27 cellular contexts compared by ENCODE assay signal in genomic region chr13:92538164-92538563, GRCh38.
"Had no signal": no experiment of that assay in that cellular context is flagged by ENCODE, and none has a peak within 500 bp of the region (broad histone marks: within the 10 kb centered on the region; RNA-seq: fewer than 3 reads in every experiment).

No MANE protein-coding gene starts in this region.

- H3K4me2 ChIP-seq: neural progenitor cell had no signal

- H2AFZ ChIP-seq: neural progenitor cell, parathyroid adenoma had no signal

- H3K79me2 ChIP-seq: parathyroid adenoma had no signal

- H3K27ac ChIP-seq: neural progenitor cell, ovary, parathyroid adenoma, psoas muscle, right lobe of liver, sigmoid colon, stomach, thoracic aorta, thyroid gland, tibial nerve, upper lobe of left lung, vagina had no signal

- ATAC-seq: psoas muscle; right cardiac atrium; right lobe of liver; stimulated activated effector memory CD8-positive, alpha-beta T cell treated with anti-CD3 and anti-CD28 coated beads, Interleukin-12 subunit alpha, Interleukin-12 subunit beta, amount 100 ng/mL, for 72 hours; stimulated activated naive B cell treated with anti-CD40 and anti-IgM and Interleukin-4, amounts not matched to agents 10 μg/mL and 1 μg/mL and 100 μg/mL, for 72 hours had no signal

- H3K4me1 Mint-ChIP-seq: nephron; neural progenitor cell; stimulated activated effector memory CD8-positive, alpha-beta T cell treated with anti-CD3 and anti-CD28 coated beads, Interleukin-12 subunit alpha, Interleukin-12 subunit beta, amount 100 ng/mL, for 72 hours; stimulated activated naive B cell treated with anti-CD40 and anti-IgM and Interleukin-4, amounts not matched to agents 10 μg/mL and 1 μg/mL and 100 μg/mL, for 72 hours had no signal

- DNase-seq: occipital lobe; ovary; posterior cingulate gyrus; psoas muscle; right cardiac atrium; right lobe of liver; sigmoid colon; small intestine; stimulated activated CD4-positive, alpha-beta T cell treated with anti-CD3 and anti-CD28 coated beads, Interleukin-15, amount 100 ng/mL, for 24 hours; stimulated activated CD4-positive, alpha-beta T cell treated with anti-CD3 and anti-CD28 coated beads, Interleukin-2, amount 100 ng/mL, for 24 hours; stimulated activated CD4-positive, alpha-beta T cell treated with anti-CD3 and anti-CD28 coated beads, Interleukin-2, amount 100 ng/mL, for 48 hours; stimulated activated CD4-positive, alpha-beta T cell treated with anti-CD3 and anti-CD28 coated beads, Interleukin-4, amount 100 ng/mL, for 24 hours; stimulated activated naive B cell treated with anti-CD40 and anti-IgM and Interleukin-4, amounts not matched to agents 10 μg/mL and 1 μg/mL and 100 μg/mL, for 72 hours; stimulated activated naive CD4-positive, alpha-beta T cell treated with Interleukin-2 at 50 U/mL for 16 hours; stomach; thyroid gland; upper lobe of left lung had no signal

- H3K4me1 ChIP-seq: neural progenitor cell, parathyroid adenoma, psoas muscle, right lobe of liver, sigmoid colon, stomach, thyroid gland, tibial nerve, upper lobe of left lung, vagina had no signal

- H3K9me3 Mint-ChIP-seq: neural progenitor cell; stimulated activated naive CD8-positive, alpha-beta T cell treated with anti-CD3 and anti-CD28 coated beads, Interleukin-15, Interleukin-2, amounts not matched to agents 100 ng/mL and 50 ng/mL, for 24 hours had no signal

- H3K4me3 ChIP-seq: neural progenitor cell, ovary, psoas muscle, right lobe of liver, sigmoid colon, stomach, thoracic aorta, thyroid gland, tibial nerve, upper lobe of left lung, vagina had no signal

- H3K27me3 Mint-ChIP-seq: progenitor cell of endocrine pancreas; stimulated activated naive B cell treated with anti-CD40 and anti-IgM and Interleukin-4, amounts not matched to agents 10 μg/mL and 1 μg/mL and 100 μg/mL, for 72 hours; stimulated activated naive CD8-positive, alpha-beta T cell treated with anti-CD3 and anti-CD28 coated beads, Interleukin-15, Interleukin-2, amounts not matched to agents 100 ng/mL and 50 ng/mL, for 24 hours had no signal

- FAIRE-seq: urothelium cell line had no signal

- H3K4me3 Mint-ChIP-seq: nephron; neural progenitor cell; stimulated activated effector memory CD8-positive, alpha-beta T cell treated with anti-CD3 and anti-CD28 coated beads, Interleukin-12 subunit alpha, Interleukin-12 subunit beta, amount 100 ng/mL, for 72 hours; stimulated activated naive B cell treated with anti-CD40 and anti-IgM and Interleukin-4, amounts not matched to agents 10 μg/mL and 1 μg/mL and 100 μg/mL, for 72 hours; stimulated activated naive CD8-positive, alpha-beta T cell treated with anti-CD3 and anti-CD28 coated beads, Interleukin-15, Interleukin-2, amounts not matched to agents 100 ng/mL and 50 ng/mL, for 24 hours had no signal

- H3K9me3 ChIP-seq: ovary, psoas muscle, right lobe of liver, sigmoid colon, stomach, thoracic aorta, thyroid gland, upper lobe of left lung, vagina had no signal

- H3K36me3 ChIP-seq: neural progenitor cell, ovary, right lobe of liver, sigmoid colon, stomach, thoracic aorta, thyroid gland, tibial nerve, upper lobe of left lung, vagina had no signal

- H3K27ac Mint-ChIP-seq: nephron; neural progenitor cell; progenitor cell of endocrine pancreas; stimulated activated effector memory CD8-positive, alpha-beta T cell treated with anti-CD3 and anti-CD28 coated beads, Interleukin-12 subunit alpha, Interleukin-12 subunit beta, amount 100 ng/mL, for 72 hours; stimulated activated naive B cell treated with anti-CD40 and anti-IgM and Interleukin-4, amounts not matched to agents 10 μg/mL and 1 μg/mL and 100 μg/mL, for 72 hours; stimulated activated naive CD8-positive, alpha-beta T cell treated with anti-CD3 and anti-CD28 coated beads, Interleukin-15, Interleukin-2, amounts not matched to agents 100 ng/mL and 50 ng/mL, for 24 hours had no signal

- H3K9ac ChIP-seq: neural progenitor cell, parathyroid adenoma had no signal

- H3K36me3 Mint-ChIP-seq: neural progenitor cell; stimulated activated effector memory CD8-positive, alpha-beta T cell treated with anti-CD3 and anti-CD28 coated beads, Interleukin-12 subunit alpha, Interleukin-12 subunit beta, amount 100 ng/mL, for 72 hours; stimulated activated naive B cell treated with anti-CD40 and anti-IgM and Interleukin-4, amounts not matched to agents 10 μg/mL and 1 μg/mL and 100 μg/mL, for 72 hours had no signal

- H3K27me3 ChIP-seq: neural progenitor cell, ovary, right lobe of liver, sigmoid colon, stomach, thyroid gland, tibial nerve, upper lobe of left lung, vagina had no signal
